ENCODE assay signal across 24 cellular contexts in genomic region chr7:129556607-129557120, GRCh38. TPM values are rescaled to one million over a fixed set of nuclear protein-coding genes. Genes with fewer than 3 reads are reported as not detected.
"Had no signal": no experiment of that assay in that cellular context is flagged by ENCODE, and none has a peak within 500 bp of the region (broad histone marks: within the 10 kb centered on the region; RNA-seq: fewer than 3 reads in every experiment).

No MANE protein-coding gene starts in this region.

- H3K36me3 ChIP-seq: breast epithelium, Peyer's patch, SJCRH30 had no signal

- H3K27ac Mint-ChIP-seq: activated CD4-positive, alpha-beta memory T cell treated with anti-CD3 and anti-CD28 coated beads for 36 hours; activated naive CD4-positive, alpha-beta T cell treated with anti-CD3 and anti-CD28 coated beads, Interleukin-2, amount 50 U/mL, for 24 hours; activated T-helper 17 cell treated with anti-CD3 and anti-CD28 coated beads, Interleukin-2, amount 50 U/mL, for 72 hours; T-helper 17 cell had no signal

- H3K27me3 ChIP-seq: breast epithelium, Peyer's patch, SJCRH30 had no signal

- DNase-seq: activated CD4-positive, alpha-beta memory T cell treated with anti-CD3 and anti-CD28 coated beads for 36 hours; activated CD4-positive, alpha-beta T cell treated with anti-CD3 and anti-CD28 coated beads for 48 hours; activated CD4-positive, CD25-positive, alpha-beta regulatory T cell treated with anti-CD3 and anti-CD28 coated beads, Interleukin-2, amount 50 U/mL, for 72 hours; activated CD8-positive, alpha-beta memory T cell treated with anti-CD3 and anti-CD28 coated beads for 24 hours; activated T-cell treated with anti-CD3 and anti-CD28 coated beads for 4 hours; activated T-cell treated with anti-CD3 and anti-CD28 coated beads, Interleukin-2, amount 50 U/mL, for 48 hours; aorta; Karpas-422; NCI-H1105 treated with DMSO at 0.1 percent for 48 hours; NCI-H1436 treated with DMSO at 0.1 percent for 48 hours; NCI-H187 treated with DMSO at 0.1 percent for 48 hours; NCI-H2081 treated with DMSO at 0.1 percent for 48 hours; NCI-H446; NCI-H524; Peyer's patch; Right ventricle myocardium superior; T-helper 17 cell; T-helper 9 cell had no signal

- H3K27me3 Mint-ChIP-seq: activated naive CD4-positive, alpha-beta T cell treated with anti-CD3 and anti-CD28 coated beads, Interleukin-2, amount 50 U/mL, for 24 hours had no signal

- H3K4me3 Mint-ChIP-seq: activated CD4-positive, alpha-beta memory T cell treated with anti-CD3 and anti-CD28 coated beads for 36 hours; activated naive CD4-positive, alpha-beta T cell treated with anti-CD3 and anti-CD28 coated beads, Interleukin-2, amount 50 U/mL, for 24 hours; activated T-helper 17 cell treated with anti-CD3 and anti-CD28 coated beads, Interleukin-2, amount 50 U/mL, for 72 hours; T-helper 17 cell; WTC11 had no signal

- H3K4me3 ChIP-seq: breast epithelium, Peyer's patch, SJCRH30 had no signal

- H3K9me3 ChIP-seq: breast epithelium, Peyer's patch, SJCRH30 had no signal

- H3K36me3 Mint-ChIP-seq: activated CD4-positive, alpha-beta memory T cell treated with anti-CD3 and anti-CD28 coated beads for 36 hours; activated naive CD4-positive, alpha-beta T cell treated with anti-CD3 and anti-CD28 coated beads, Interleukin-2, amount 50 U/mL, for 24 hours; WTC11 had no signal

- H3K27ac ChIP-seq: breast epithelium, Peyer's patch, RWPE1, SJCRH30 had no signal

- ATAC-seq: activated T-helper 17 cell treated with anti-CD3 and anti-CD28 coated beads, Interleukin-2, amount 50 U/mL, for 72 hours; T-helper 17 cell; WTC11 had no signal

- H3K4me1 ChIP-seq: breast epithelium, Peyer's patch had no signal

- H3K9me3 Mint-ChIP-seq: activated CD4-positive, alpha-beta memory T cell treated with anti-CD3 and anti-CD28 coated beads for 36 hours; activated naive CD4-positive, alpha-beta T cell treated with anti-CD3 and anti-CD28 coated beads, Interleukin-2, amount 50 U/mL, for 24 hours; activated T-helper 17 cell treated with anti-CD3 and anti-CD28 coated beads, Interleukin-2, amount 50 U/mL, for 72 hours; WTC11 had no signal

- H3K4me1 Mint-ChIP-seq: activated T-helper 17 cell treated with anti-CD3 and anti-CD28 coated beads, Interleukin-2, amount 50 U/mL, for 72 hours had no signal

RNA-seq across cellular contexts. Expression of gene SMKR1, which starts 54.3 kb away (rescaled TPM):
- total RNA-seq: aorta, breast epithelium, Right ventricle myocardium superior, SJCRH30 had no signal
